8 cellular contexts compared by ENCODE assay signal in genomic region chr18:9135081-9135911, GRCh38. TPM values are rescaled to one million over a fixed set of nuclear protein-coding genes. Genes with fewer than 3 reads are reported as not detected.
DNase-seq lines count a peak whose midpoint lies in the region; TF ChIP-seq lines count a peak whose summit lies in the region.

No MANE protein-coding gene starts in this region.

- peaks cover 0 to 34% (median 30%) of the 10 kb centered on the region in 5 donors for H3K4me1 ChIP-seq in subcutaneous abdominal adipose tissue (ENCODE audit: control insufficient read depth in 5 of 5, insufficient read depth in 5 of 5, low read length in 5 of 5)

- H3K27ac ChIP-seq in subcutaneous abdominal adipose tissue (ENCODE audit: low read depth, low read length): peak overlapping the region; percentile 96

- H3K9me3 ChIP-seq in subcutaneous abdominal adipose tissue (ENCODE audit: control insufficient read depth in 5 of 5, low read length in 5 of 5): no peaks in the 10 kb centered on the region

- no peaks in the 10 kb centered on the region for H3K27me3 ChIP-seq in subcutaneous abdominal adipose tissue (ENCODE audit: control insufficient read depth in 5 of 5, insufficient read depth in 4 of 5, low read length in 5 of 5)

- peaks cover 13 to 19% (median 17%) of the 10 kb centered on the region in 5 donors for H3K36me3 ChIP-seq in subcutaneous abdominal adipose tissue (ENCODE audit: control insufficient read depth in 5 of 5, insufficient read depth in 5 of 5, low read length in 5 of 5)

- no peak for TF ChIP-seq CTCF in WI38 (IDR thresholded peaks at IDR 0.05; ENCODE audit: low read depth, low read length)

- peak overlapping the region; percentile 71 to 93 (median 81) for H3K9ac ChIP-seq in subcutaneous abdominal adipose tissue (ENCODE audit: low read length in 5 of 5)

- DNase-seq in NCI-H1105 treated with DMSO at 0.1 percent for 48 hours (lab: John Stamatoyannopoulos, UW) (peak; percentile 16), NCI-H1105 (lab: John Stamatoyannopoulos, UW) (no peak), Ammon's horn (ENCODE audit: low spot score) (no peak), OCI-M1 (lab: John Stamatoyannopoulos, UW) (no peak), SK-N-DZ (ENCODE audit: low spot score) (no peak)

- H3K4me3 ChIP-seq in WI38 (ENCODE audit: low read depth, low read length) (peak overlapping the region; percentile 85), iPS-11a (ENCODE audit: low read depth, low read length) (peak overlapping the region; percentile 81), subcutaneous abdominal adipose tissue (ENCODE audit: low read depth in 1 of 5, low read length in 5 of 5) (peak overlapping the region; percentile 82 to 92 (median 86))

RNA-seq across cellular contexts. Expression of gene ANKRD12, which starts 1.3 kb away (rescaled TPM):
- polyA plus RNA-seq in SK-N-DZ (2014; cell fraction: cytosol; rRNA removed): 3.0 and 3.4 TPM in 2 replicates
- polyA plus RNA-seq in SK-N-DZ (2014; cell fraction: nucleus; rRNA removed): 7.9 and 11.4 TPM in 2 replicates

RNA-seq across cellular contexts. Expression of gene NDUFV2, which starts 32.8 kb away (rescaled TPM):
- 230 and 256 TPM in 2 replicates for polyA plus RNA-seq in SK-N-DZ (2014; cell fraction: cytosol; rRNA removed)
- polyA plus RNA-seq in SK-N-DZ (2014; cell fraction: nucleus; rRNA removed): 129 and 141 TPM in 2 replicates
